ENCODE assay signal across 1 cellular context in the genomic region with DNA sequence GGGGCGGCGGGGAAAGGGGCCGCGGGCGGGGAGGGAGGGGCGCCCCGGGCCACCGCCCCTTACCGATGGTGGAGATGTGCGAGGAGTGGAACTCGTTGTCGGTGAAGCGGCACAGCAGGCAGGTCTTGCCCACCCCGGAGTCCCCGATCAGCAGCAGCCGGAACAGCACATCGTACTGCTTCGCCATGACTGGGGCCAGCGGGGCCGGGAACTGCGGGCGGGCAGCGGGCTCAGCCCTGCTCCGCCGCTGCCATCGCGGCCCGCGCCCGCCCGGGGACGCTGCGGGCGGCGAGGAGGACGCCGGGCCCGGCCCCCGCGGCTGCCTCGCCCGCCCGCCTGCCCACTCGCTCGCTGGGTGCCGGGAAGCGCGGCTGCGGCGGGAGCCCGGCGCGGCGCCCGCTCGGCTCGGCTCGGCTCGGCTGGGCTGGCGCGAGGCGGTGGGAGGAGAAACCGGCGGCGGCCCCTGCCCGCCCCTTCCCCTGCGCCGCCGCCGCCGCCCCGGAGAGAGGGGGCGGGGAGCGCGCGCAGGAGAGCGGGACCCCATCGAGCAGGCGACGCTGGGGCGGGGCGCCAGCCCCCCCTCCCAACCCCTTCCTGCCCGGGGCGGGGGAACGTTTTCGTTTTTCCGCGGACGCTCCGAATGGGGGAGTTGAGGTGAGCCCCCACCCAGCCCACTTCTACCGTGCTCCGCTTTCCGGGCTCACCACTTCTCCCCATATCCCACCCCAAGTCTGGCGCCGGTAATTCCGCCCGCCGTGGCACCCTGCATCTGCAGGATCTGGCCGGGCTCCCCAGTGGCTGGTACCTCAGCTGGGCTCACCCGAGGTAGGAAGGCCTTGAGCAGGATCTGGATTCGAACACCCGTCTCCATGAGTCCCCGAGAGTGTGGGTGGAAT.
A peak's percentile ranks its signal among the peaks of the same experiment; 100 is the strongest.
TF ChIP-seq lines count a peak whose summit lies in the region.

RAB15 (minus strand) TSS at position 447 of the 896 bp plus-strand sequence; CDS start at position 187, 260 bp downstream.

TF ChIP-seq in H1, 55 proteins besides CTCF, POLR2A, EP300 and RAD21:
- TF ChIP-seq KDM4A (IDR thresholded peaks at IDR 0.05; ENCODE audit: low read depth, low read length, severe bottlenecking): peak; percentile 40
- TF ChIP-seq HDAC6 (IDR thresholded peaks at IDR 0.05; ENCODE audit: low read depth, low read length): no peak
